ENCODE assay signal across 9 cellular contexts in the genomic region with DNA sequence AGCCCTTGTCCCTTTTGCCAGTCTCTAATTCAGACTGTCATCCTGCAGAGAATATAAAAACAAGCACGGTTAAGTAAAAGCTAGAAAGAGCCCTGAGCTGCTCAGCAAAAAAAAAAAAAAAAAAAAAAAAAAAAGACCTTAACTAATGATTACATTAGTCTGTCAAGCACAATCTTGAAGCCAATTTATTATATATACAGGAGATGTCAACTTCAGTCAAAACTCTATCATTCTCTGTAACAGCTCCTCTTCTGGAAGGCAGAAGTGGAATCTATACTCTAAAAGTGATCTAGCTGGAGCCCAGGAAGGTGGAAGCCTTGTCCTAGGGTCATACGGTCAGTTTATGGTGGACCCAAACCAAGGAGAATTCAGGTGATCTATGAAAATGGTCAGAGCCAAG.
"Had no signal": no experiment of that assay in that cellular context is flagged by ENCODE, and none has a peak within 500 bp of the region (broad histone marks: within the 10 kb centered on the region; RNA-seq: fewer than 3 reads in every experiment).

No MANE protein-coding gene starts in this region.

- H3K4me2 ChIP-seq: GM23338, KMS-11 had no signal

- H3K4me3 ChIP-seq: GM23338 had no signal

- H3K9ac ChIP-seq: KMS-11 had no signal

- DNase-seq: H9, HCEC 1CT, KBM-7 had no signal

- H3K27ac ChIP-seq: HL-60, KMS-11 had no signal

- FAIRE-seq: H1, H54, HepG2 had no signal

- H2AFZ ChIP-seq: GM23338 had no signal

- ATAC-seq: GM23338 had no signal
